13 cellular contexts compared by ENCODE assay signal in the genomic region with DNA sequence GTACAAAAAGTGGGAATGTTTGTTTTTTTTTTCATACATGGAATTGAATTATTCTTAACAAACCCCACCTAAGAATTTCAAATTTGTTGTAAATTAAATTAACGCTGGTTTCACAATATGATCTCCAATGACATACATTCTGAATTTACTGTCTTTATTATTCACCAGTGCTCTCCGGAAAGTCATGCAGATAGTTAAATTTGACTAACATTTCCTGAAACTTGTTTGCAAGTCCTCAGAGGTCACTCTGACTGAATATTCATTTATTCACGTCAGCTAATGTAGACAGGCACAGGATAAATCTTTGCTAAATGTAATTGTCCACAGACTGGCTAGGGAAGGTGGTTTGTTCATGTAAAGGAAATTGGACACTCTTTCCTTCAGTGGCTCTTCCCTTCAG.
"Had no signal": no experiment of that assay in that cellular context is flagged by ENCODE, and none has a peak within 500 bp of the region (broad histone marks: within the 10 kb centered on the region; RNA-seq: fewer than 3 reads in every experiment).

No MANE protein-coding gene starts in this region.

- H3K4me3 Mint-ChIP-seq: activated CD4-positive, alpha-beta T cell treated with anti-CD3 and anti-CD28 coated beads, Interleukin-2, amount 10 ng/mL, durations not matched to agents 7 days and 5 days; activated naive CD8-positive, alpha-beta T cell treated with anti-CD3 and anti-CD28 coated beads for 36 hours; naive thymus-derived CD8-positive, alpha-beta T cell; stimulated activated effector memory CD8-positive, alpha-beta T cell treated with anti-CD3 and anti-CD28 coated beads, Interleukin-12 subunit alpha, Interleukin-12 subunit beta, amount 100 ng/mL, for 72 hours had no signal

- H3K27me3 Mint-ChIP-seq: activated CD4-positive, alpha-beta T cell treated with anti-CD3 and anti-CD28 coated beads, Interleukin-2, amount 10 ng/mL, durations not matched to agents 7 days and 5 days; activated naive CD8-positive, alpha-beta T cell treated with anti-CD3 and anti-CD28 coated beads for 36 hours; naive thymus-derived CD8-positive, alpha-beta T cell had no signal

- H2AFZ ChIP-seq: parathyroid adenoma had no signal

- H3K9me3 ChIP-seq: gastroesophageal sphincter, thoracic aorta had no signal

- H3K4me1 ChIP-seq: gastroesophageal sphincter, parathyroid adenoma had no signal

- ATAC-seq: gastroesophageal sphincter; naive thymus-derived CD8-positive, alpha-beta T cell; stimulated activated effector memory CD8-positive, alpha-beta T cell treated with anti-CD3 and anti-CD28 coated beads, Interleukin-12 subunit alpha, Interleukin-12 subunit beta, amount 100 ng/mL, for 72 hours had no signal

- H3K4me3 ChIP-seq: gastroesophageal sphincter, thoracic aorta had no signal

- FAIRE-seq: bronchial epithelial cell had no signal

- H3K4me1 Mint-ChIP-seq: activated CD4-positive, alpha-beta T cell treated with anti-CD3 and anti-CD28 coated beads, Interleukin-2, amount 10 ng/mL, durations not matched to agents 7 days and 5 days; activated naive CD8-positive, alpha-beta T cell treated with anti-CD3 and anti-CD28 coated beads for 36 hours; naive thymus-derived CD8-positive, alpha-beta T cell; stimulated activated effector memory CD8-positive, alpha-beta T cell treated with anti-CD3 and anti-CD28 coated beads, Interleukin-12 subunit alpha, Interleukin-12 subunit beta, amount 100 ng/mL, for 72 hours had no signal

- H3K36me3 ChIP-seq: gastroesophageal sphincter, thoracic aorta had no signal

- H3K36me3 Mint-ChIP-seq: activated naive CD8-positive, alpha-beta T cell treated with anti-CD3 and anti-CD28 coated beads for 36 hours; naive thymus-derived CD8-positive, alpha-beta T cell; stimulated activated effector memory CD8-positive, alpha-beta T cell treated with anti-CD3 and anti-CD28 coated beads, Interleukin-12 subunit alpha, Interleukin-12 subunit beta, amount 100 ng/mL, for 72 hours had no signal

- H3K9me3 Mint-ChIP-seq: activated CD4-positive, alpha-beta T cell treated with anti-CD3 and anti-CD28 coated beads, Interleukin-2, amount 10 ng/mL, durations not matched to agents 7 days and 5 days had no signal

- H3K9ac ChIP-seq: parathyroid adenoma had no signal

- H3K27ac Mint-ChIP-seq: activated CD4-positive, alpha-beta T cell treated with anti-CD3 and anti-CD28 coated beads, Interleukin-2, amount 10 ng/mL, durations not matched to agents 7 days and 5 days; activated naive CD8-positive, alpha-beta T cell treated with anti-CD3 and anti-CD28 coated beads for 36 hours; naive thymus-derived CD8-positive, alpha-beta T cell; stimulated activated effector memory CD8-positive, alpha-beta T cell treated with anti-CD3 and anti-CD28 coated beads, Interleukin-12 subunit alpha, Interleukin-12 subunit beta, amount 100 ng/mL, for 72 hours had no signal

- H3K79me2 ChIP-seq: parathyroid adenoma had no signal

- DNase-seq: activated CD4-positive, alpha-beta T cell treated with anti-CD3 and anti-CD28 coated beads, Interleukin-2, amount 10 ng/mL, durations not matched to agents 7 days and 5 days; activated naive CD8-positive, alpha-beta T cell treated with anti-CD3 and anti-CD28 coated beads for 36 hours; aorta; dermis blood vessel endothelial cell; kidney glomerular epithelial cell; mesenchymal stem cell; naive thymus-derived CD8-positive, alpha-beta T cell; stimulated activated CD4-positive, alpha-beta T cell treated with anti-CD3 and anti-CD28 coated beads, Interleukin-12 subunit alpha, Interleukin-12 subunit beta, amount 100 ng/mL, for 4 hours had no signal

- H3K27me3 ChIP-seq: gastroesophageal sphincter had no signal

- H3K27ac ChIP-seq: gastroesophageal sphincter, parathyroid adenoma, thoracic aorta had no signal
